15 cellular contexts compared by ENCODE assay signal in genomic region chr19:30665449-30665848, GRCh38.
DNase-seq lines count a peak whose midpoint lies in the region; ATAC-seq, FAIRE-seq and TF ChIP-seq lines count a peak whose summit lies in the region.
"Had no signal": no experiment of that assay in that cellular context is flagged by ENCODE, and none has a peak within 500 bp of the region (broad histone marks: within the 10 kb centered on the region; RNA-seq: fewer than 3 reads in every experiment).

No MANE protein-coding gene starts in this region.

- no peak overlapping the region for H2AK5ac ChIP-seq in H1 (ENCODE audit: low read depth, low read length)

- H2BK5ac ChIP-seq in H1 (ENCODE audit: low read depth, low read length) = no peak overlapping the region

- no peak overlapping the region for H4K8ac ChIP-seq in H1 (ENCODE audit: extremely low read depth, insufficient read depth, low read length)

- H3K23ac ChIP-seq in H1 (ENCODE audit: insufficient read length) = no peak overlapping the region

- H2AFZ ChIP-seq in H1 (ENCODE audit: low read length) = no peak overlapping the region
- H2AFZ ChIP-seq: GM23338 had no signal

- no peak overlapping the region for H3K9ac ChIP-seq in H1 (replicated peaks in 1 of 4; ENCODE audit: extremely low read depth in 1 of 4, low read depth in 3 of 4, low read length in 3 of 4)
- H3K9ac ChIP-seq: BLaER1 treated with 17β-estradiol and CSF1 and Interleukin-3, amounts not matched to agents 10 nM and 100 nM had no signal

- no peak for TF ChIP-seq EP300 in H1 (IDR thresholded peaks at IDR 0.05; ENCODE audit: borderline replicate concordance in 1 of 2, low read depth in 2 of 2, low read length in 2 of 2)

- no peak for ATAC-seq in heart right ventricle

- 77 to 83% methylated on average over 3 of the region's 3 CpGs for WGBS in heart right ventricle, 2 donors
- WGBS in H1 (ENCODE audit: extremely low coverage in 1 of 2, insufficient coverage in 1 of 2, insufficient read length in 1 of 2, insufficient replicate concordance in 2 of 2, low coverage in 1 of 2, low lambda C conversion rate in 2 of 2, missing lambda C conversion rate in 1 of 2), 2 experiments = 72% methylated on average over 3 of the region's 3 CpGs; no CpG with 5 or more reads in 1 of the 2 experiments

- H3K79me2 ChIP-seq in H1 (ENCODE audit: control insufficient read depth in 1 of 2, insufficient read depth in 2 of 2, low read length in 2 of 2) = no peaks in the 10 kb centered on the region

- no peaks in the 10 kb centered on the region for H4K20me1 ChIP-seq in H1 (replicated peaks in 1 of 2; ENCODE audit: control insufficient read depth in 1 of 2, insufficient read depth in 2 of 2, low read length in 2 of 2)

- H3K27me3 Mint-ChIP-seq in osteocyte (ENCODE audit: unreplicated experiment) = peaks cover 7% of the 10 kb centered on the region

- H3K18ac ChIP-seq in H1 (ENCODE audit: extremely low read depth, low read length) = no peak overlapping the region

- H3K4ac ChIP-seq in H1 (replicated peaks; ENCODE audit: insufficient read length, low read depth, low read length) = no peak overlapping the region

- no peak overlapping the region for H3K27ac Mint-ChIP-seq in osteocyte (ENCODE audit: unreplicated experiment)
- H3K27ac Mint-ChIP-seq: CD4-positive, alpha-beta T cell; GM23338; H9 had no signal

- H4K91ac ChIP-seq in H1 (replicated peaks; ENCODE audit: insufficient read length, low read length) = peak overlapping the region; percentile 1

- FAIRE-seq in H1 (lab: Jason Lieb, UNC) = no peak
- FAIRE-seq: GM12878, GM18507 had no signal

- H2BK15ac ChIP-seq in H1 (ENCODE audit: low read length) = no peak overlapping the region

- no peak for TF ChIP-seq POLR2A in H1 (IDR thresholded peaks at IDR 0.05; ENCODE audit: control extremely low read depth in 1 of 2, low read depth in 2 of 2, low read length in 2 of 2)

- no peak overlapping the region for H3K4me2 ChIP-seq in H1 (ENCODE audit: insufficient read depth in 1 of 2, low read depth in 2 of 2, low read length in 2 of 2)
- H3K4me2 ChIP-seq: BLaER1 treated with 17β-estradiol and CSF1 and Interleukin-3, amounts not matched to agents 10 nM and 100 nM; GM23338 had no signal

- H3K27me3 ChIP-seq in left ventricle myocardium inferior (ENCODE audit: low read depth) (peaks cover 34% of the 10 kb centered on the region), heart right ventricle (peaks cover 0 to 37% (median 22%) of the 10 kb centered on the region in 7 donors), H1 (replicated peaks in 1 of 4; ENCODE audit: control insufficient read depth in 3 of 4, extremely low read depth in 1 of 4, insufficient read depth in 3 of 4, low read length in 3 of 4) (no peaks in the 10 kb centered on the region; a peak in 1 of 7 replicates)

- H3K27ac ChIP-seq in left ventricle myocardium inferior (replicated peaks) = peak overlapping the region; percentile 65
- no peak overlapping the region for H3K27ac ChIP-seq in heart right ventricle
- no peak overlapping the region for H3K27ac ChIP-seq in H1 (ENCODE audit: low read depth, low read length)
- H3K27ac ChIP-seq: BLaER1 treated with 17β-estradiol and CSF1 and Interleukin-3, amounts not matched to agents 10 nM and 100 nM had no signal

- H3K4me1 ChIP-seq in left ventricle myocardium inferior (peaks cover 40% of the 10 kb centered on the region), heart right ventricle (peaks cover 0 to 31% (median 15%) of the 10 kb centered on the region in 9 donors), H1 (replicated peaks in 1 of 4; ENCODE audit: control insufficient read depth in 3 of 4, insufficient read depth in 4 of 4, low read length in 3 of 4) (peaks cover 0 to 9% (median 5%) of the 10 kb centered on the region in 4 experiments; a peak in 3 of 7 replicates)

- H3K14ac ChIP-seq in H1 (ENCODE audit: insufficient read length) = no peak overlapping the region

- H2BK20ac ChIP-seq in H1 (ENCODE audit: low read length) = no peak overlapping the region

- no peaks in the 10 kb centered on the region for H3K36me3 Mint-ChIP-seq in osteocyte (ENCODE audit: unreplicated experiment)

- POLR2A ChIA-PET in H1 (lab: Charles Lee; ENCODE audit: partially characterized antibody) = no interaction called here

- no peak overlapping the region for H3K4me3 Mint-ChIP-seq in osteocyte (ENCODE audit: unreplicated experiment)
- H3K4me3 Mint-ChIP-seq: CD4-positive, alpha-beta T cell; GM23338; H9 had no signal

- H3K23me2 ChIP-seq in H1 (ENCODE audit: low read depth, low read length) = no peaks in the 10 kb centered on the region

- H3K4me3 ChIP-seq in left ventricle myocardium inferior = no peak overlapping the region
- H3K4me3 ChIP-seq in heart right ventricle = no peak overlapping the region
- H3K4me3 ChIP-seq in H1 (ENCODE audit: extremely low read depth in 1 of 4, insufficient read depth in 2 of 4, low read depth in 3 of 4, low read length in 4 of 4) = no peak overlapping the region
- H3K4me3 ChIP-seq: BLaER1 treated with 17β-estradiol and CSF1 and Interleukin-3, amounts not matched to agents 10 nM and 100 nM; GM12878; GM23338 had no signal

- no peaks in the 10 kb centered on the region for H3K9me3 Mint-ChIP-seq in osteocyte (ENCODE audit: unreplicated experiment)
- H3K9me3 Mint-ChIP-seq: CD4-positive, alpha-beta T cell; GM23338; H9 had no signal

- DNase-seq in left ventricle myocardium inferior (no peak), heart right ventricle (no peak), H1 (ENCODE audit: low read depth in 1 of 2, low spot score in 2 of 2) (no peak), osteocyte (ENCODE audit: extremely low spot score, unreplicated experiment) (peak; percentile 44), 8988T (no peak), iPS-NIHi7 (ENCODE audit: extremely low spot score) (no peak), NCI-H526 (lab: John Stamatoyannopoulos, UW) (no peak)
- DNase-seq: Calu3; CD4-positive, alpha-beta T cell; DMS 273 treated with DMSO at 0.1 percent for 48 hours had no signal

- 0 out of 2 replicates have a peak overlapping the region, but pooled peaks have one; percentile 50 for H2BK12ac ChIP-seq in H1 (ENCODE audit: low read depth, low read length)

- intact Hi-C loops in left ventricle myocardium inferior (cut with micrococcal nuclease) (no loop called here), heart right ventricle (cut with DNase I) (loop anchor here in 5 of 10 donors (5.0 kb wide), 2 partner anchors 1557 to 1562 kb away; no protein-coding TSS in a partner anchor)

- no peak for TF ChIP-seq RAD21 in H1 (IDR thresholded peaks at IDR 0.05 in 1 of 2, conservative IDR thresholded peaks at IDR 0.05 in 1 of 2; ENCODE audit: low read depth in 2 of 2, low read length in 2 of 2)

- H3K36me3 ChIP-seq in left ventricle myocardium inferior (no peaks in the 10 kb centered on the region), heart right ventricle (no peaks in the 10 kb centered on the region), H1 (ENCODE audit: control insufficient read depth in 2 of 4, insufficient read depth in 4 of 4, low read length in 3 of 4) (no peaks in the 10 kb centered on the region)
- H3K36me3 ChIP-seq: BLaER1 treated with 17β-estradiol and CSF1 and Interleukin-3, amounts not matched to agents 10 nM and 100 nM had no signal

- no peaks in the 10 kb centered on the region for H3K9me3 ChIP-seq in left ventricle myocardium inferior (replicated peaks)
- no peaks in the 10 kb centered on the region for H3K9me3 ChIP-seq in heart right ventricle
- H3K9me3 ChIP-seq in H1 (ENCODE audit: insufficient read depth in 2 of 2, low read depth in 1 of 2, low read length in 1 of 2) = no peaks in the 10 kb centered on the region
- H3K9me3 ChIP-seq: BLaER1 treated with 17β-estradiol and CSF1 and Interleukin-3, amounts not matched to agents 10 nM and 100 nM had no signal

- H3K79me1 ChIP-seq in H1 (ENCODE audit: low read depth, low read length) = no peaks in the 10 kb centered on the region

- CTCF ChIA-PET in H1 (lab: Charles Lee; ENCODE audit: partially characterized antibody) = interaction anchor here (0.7 to 8.4 kb wide), 27 partner anchors 8 to 1656 kb away, joined by 3 to 94 read pairs (median 4); no protein-coding TSS in a partner anchor

- H3K56ac ChIP-seq in H1 (replicated peaks; ENCODE audit: insufficient read length, low read depth, low read length) = no peak overlapping the region

- H3K4me1 Mint-ChIP-seq in osteocyte (ENCODE audit: unreplicated experiment) = no peaks in the 10 kb centered on the region

- TF ChIP-seq CTCF in left ventricle myocardium inferior (IDR thresholded peaks at IDR 0.05; ENCODE audit: borderline replicate concordance) (no peak), heart right ventricle (IDR thresholded peaks at IDR 0.05) (no peak), H1 (IDR thresholded peaks at IDR 0.05; ENCODE audit: control extremely low read depth in 1 of 3, insufficient read depth in 1 of 3, low read depth in 1 of 3, low read length in 3 of 3) (no peak), osteocyte (IDR thresholded peaks at IDR 0.05) (no peak)

- H2BK120ac ChIP-seq in H1 (replicated peaks; ENCODE audit: low read depth, low read length) = no peak overlapping the region

- no peak overlapping the region for H4K5ac ChIP-seq in H1 (ENCODE audit: insufficient read length, low read depth, low read length)

TF ChIP-seq in H1, 55 proteins besides CTCF, POLR2A, EP300 and RAD21 (continues in another document):
- TF ChIP-seq CHD2 (IDR thresholded peaks at IDR 0.05; ENCODE audit: low read length) (no peak), POLR2AphosphoS5 (IDR thresholded peaks at IDR 0.05; ENCODE audit: low read depth, low read length) (no peak), SAP30 (IDR thresholded peaks at IDR 0.05; ENCODE audit: insufficient read depth, insufficient replicate concordance, low read length) (no peak), CTBP2 (IDR thresholded peaks at IDR 0.05; ENCODE audit: borderline replicate concordance, insufficient read depth, insufficient read length, low read length) (no peak), SUZ12 (IDR thresholded peaks at IDR 0.05; ENCODE audit: low read length) (no peak), TAF7 (optimal IDR thresholded peaks at IDR 0.05; ENCODE audit: borderline replicate concordance, low read depth, low read length) (no peak), CEBPB (IDR thresholded peaks at IDR 0.05; ENCODE audit: low read depth, low read length) (no peak), CHD1 (IDR thresholded peaks at IDR 0.05; ENCODE audit: low read depth, low read length) (no peak), RXRA (IDR thresholded peaks at IDR 0.05; ENCODE audit: insufficient read depth, low read depth, low read length) (no peak), SP4 (IDR thresholded peaks at IDR 0.05; ENCODE audit: low read length) (no peak), SIN3A (conservative IDR thresholded peaks at IDR 0.05 in 1 of 2, IDR thresholded peaks at IDR 0.05 in 1 of 2; ENCODE audit: low read depth in 1 of 2, low read length in 2 of 2) (no peak), TAF1 (IDR thresholded peaks at IDR 0.05; ENCODE audit: low read depth, low read length) (no peak), BRCA1 (IDR thresholded peaks at IDR 0.05; ENCODE audit: low read depth, low read length) (no peak), GTF2F1 (IDR thresholded peaks at IDR 0.05; ENCODE audit: borderline replicate concordance, low read depth, low read length) (no peak), ASH2L (IDR thresholded peaks at IDR 0.05; ENCODE audit: low read length) (no peak), PHF8 (conservative IDR thresholded peaks at IDR 0.05; ENCODE audit: low read depth, low read length) (no peak), BACH1 (IDR thresholded peaks at IDR 0.05; ENCODE audit: low read length) (no peak)
